Comparison of ENCODE assay signal across 8 cellular contexts in genomic region chr16:30429418-30429677, GRCh38. TPM values are rescaled to one million over a fixed set of nuclear protein-coding genes. Genes with fewer than 3 reads are reported as not detected.
DNase-seq lines count a peak whose midpoint lies in the region; ATAC-seq, FAIRE-seq and TF ChIP-seq lines count a peak whose summit lies in the region.

No MANE protein-coding gene starts in this region.

- H3K4me1 ChIP-seq in HAP-1 (peaks cover 5% of the 10 kb centered on the region), suprapubic skin (peaks cover 21% of the 10 kb centered on the region)

- in situ Hi-C loops in HAP-1 (cut with MboI; ENCODE audit: low sequenced_read_pairs) = no loop called here

- no peak for TF ChIP-seq EP300 in suprapubic skin (IDR thresholded peaks at IDR 0.05)

- H3K27ac ChIP-seq in RWPE1 (peak overlapping the region; percentile 71), suprapubic skin (peak overlapping the region; percentile 46)

- POLR2A ChIA-PET in RWPE1 (lab: Yijun Ruan, JAX; ENCODE audit: low non-redundant PET) = interaction anchor here (0.7 to 1.4 kb wide), 4 partner anchors 76 to 129 kb away, joined by 3 to 9 read pairs (median 3); partner anchors contain the start of genes ZNF747 and ZNF764

- 0% methylated on average over 11 of the region's 11 CpGs for WGBS in suprapubic skin

- CTCF ChIA-PET in RWPE1 (lab: Yijun Ruan, JAX) = interaction anchor here (0.6 to 3.9 kb wide), 8 partner anchors 9 to 222 kb away, joined by 3 to 30 read pairs (median 5); partner anchors contain the start of genes PRR14, ZNF747 and ZNF764

- H3K27me3 ChIP-seq in HAP-1 (ENCODE audit: low read depth) = no peaks in the 10 kb centered on the region
- H3K27me3 ChIP-seq in suprapubic skin = no peaks in the 10 kb centered on the region

- H3K4me3 ChIP-seq in HAP-1 = peak overlapping the region; percentile 77
- H3K4me3 ChIP-seq in iPS-18c (ENCODE audit: insufficient read depth, low read depth, low read length) = peak overlapping the region; percentile 88
- H3K4me3 ChIP-seq in suprapubic skin = peak overlapping the region; percentile 57

- H3K4me3 Mint-ChIP-seq in activated T-cell treated with anti-CD3 and anti-CD28 coated beads, Interleukin-2, amount 50 U/mL, for 24 hours = no peak overlapping the region

- H3K36me3 ChIP-seq in HAP-1 (replicated peaks) (peaks cover 32% of the 10 kb centered on the region), suprapubic skin (peaks cover 6% of the 10 kb centered on the region)

- no peaks in the 10 kb centered on the region for H3K9me3 ChIP-seq in HAP-1
- H3K9me3 ChIP-seq in iPS-18c (ENCODE audit: control insufficient read depth, insufficient read depth, low read length) = no peaks in the 10 kb centered on the region
- H3K9me3 ChIP-seq in suprapubic skin = no peaks in the 10 kb centered on the region

- DNase-seq in HAP-1 (ENCODE audit: low spot score in 2 of 2) (no peak), RWPE1 (ENCODE audit: low spot score) (peak; percentile 30), suprapubic skin (ENCODE audit: low spot score in 2 of 2) (no peak), foreskin melanocyte (no peak), GM19239 (ENCODE audit: insufficient read length, low spot score) (no peak)
- no peak for DNase-seq in activated T-cell treated with anti-CD3 and anti-CD28 coated beads, Interleukin-2, amount 50 U/mL, for 24 hours

- peaks cover 22% of the 10 kb centered on the region for H3K36me3 Mint-ChIP-seq in activated T-cell treated with anti-CD3 and anti-CD28 coated beads, Interleukin-2, amount 50 U/mL, for 24 hours (ENCODE audit: low read depth)

- no peak overlapping the region for H3K27ac Mint-ChIP-seq in activated T-cell treated with anti-CD3 and anti-CD28 coated beads, Interleukin-2, amount 50 U/mL, for 24 hours

- FAIRE-seq in GM19239 (lab: Jason Lieb, UNC) = no peak

- no peak for ATAC-seq in HG02973 (IDR thresholded peaks at IDR 0.05; ENCODE audit: unreplicated experiment)

- TF ChIP-seq POLR2A in suprapubic skin (IDR thresholded peaks at IDR 0.05) = no peak

- TF ChIP-seq CTCF in RWPE1 (conservative IDR thresholded peaks at IDR 0.05; ENCODE audit: low read depth) (no peak), suprapubic skin (IDR thresholded peaks at IDR 0.05) (no peak)

- H3K9me3 Mint-ChIP-seq in activated T-cell treated with anti-CD3 and anti-CD28 coated beads, Interleukin-2, amount 50 U/mL, for 24 hours = no peaks in the 10 kb centered on the region

- no peaks in the 10 kb centered on the region for H3K27me3 Mint-ChIP-seq in activated T-cell treated with anti-CD3 and anti-CD28 coated beads, Interleukin-2, amount 50 U/mL, for 24 hours

- peaks cover 35% of the 10 kb centered on the region for H3K4me1 Mint-ChIP-seq in activated T-cell treated with anti-CD3 and anti-CD28 coated beads, Interleukin-2, amount 50 U/mL, for 24 hours (ENCODE audit: low read depth)

RNA-seq across cellular contexts. Expression of gene DCTPP1, which starts 0.5 kb away (rescaled TPM):
- total RNA-seq in suprapubic skin = 10 to 100 TPM; 17.2 to 26.0 (median 20.0) TPM

RNA-seq across cellular contexts. Expression of gene SEPHS2, which starts 16.3 kb away (rescaled TPM):
- total RNA-seq in suprapubic skin = 10 to 100 TPM; 16.8 to 26.2 (median 22.2) TPM

RNA-seq across cellular contexts. Expression of gene ZNF771, which starts 21.9 kb away (rescaled TPM):
- total RNA-seq in suprapubic skin = 10 to 100 TPM in 1 of 4 donors, 1 to 10 TPM in 3; 4.9 to 14.3 (median 7.3) TPM

RNA-seq across cellular contexts. Expression of gene ZNF48, which starts 34.1 kb away (rescaled TPM):
- total RNA-seq in suprapubic skin = 10 to 100 TPM in 1 of 4 donors, 1 to 10 TPM in 3; 6.3 to 12.1 (median 8.1) TPM

RNA-seq across cellular contexts. Expression of gene ITGAL, which starts 43.2 kb away (rescaled TPM):
- total RNA-seq in suprapubic skin = 1 to 10 TPM in 2 of 4 donors, under 1 TPM in 2; 0.47 to 4.3 (median 1.9) TPM
